In genomic region chr12:54324617-54325441, GRCh38 we compare ENCODE assay signal across 8 cellular contexts. TPM values are rescaled to one million over a fixed set of nuclear protein-coding genes. Genes with fewer than 3 reads are reported as not detected.
A peak's percentile ranks its signal among the peaks of the same experiment; 100 is the strongest.
DNase-seq lines count a peak whose midpoint lies in the region; ATAC-seq and TF ChIP-seq lines count a peak whose summit lies in the region.

TSS of gene COPZ1 (plus strand) at chr12:54325131. CDS start at chr12:54325164, 33 bp downstream.

- peaks cover 48% of the 10 kb centered on the region for H3K79me2 ChIP-seq in SK-N-SH (ENCODE audit: insufficient read depth)

- no peaks in the 10 kb centered on the region for H3K9me2 ChIP-seq in SK-N-SH

- POLR2A ChIA-PET in SK-N-SH (lab: Yijun Ruan, JAX) = interaction anchor here (0.7 to 1.9 kb wide), 8 partner anchors 10 to 106 kb away, joined by 3 to 12 read pairs (median 4); partner anchors contain the start of genes CBX5 and HNRNPA1

- TF ChIP-seq CTCF in GM10266 (IDR thresholded peaks at IDR 0.05; ENCODE audit: control insufficient read depth, insufficient read depth, low read depth, missing control alignments) = peak; percentile 86
- peak; percentile 84 for TF ChIP-seq CTCF in SK-N-SH (IDR thresholded peaks at IDR 0.05)
- TF ChIP-seq CTCF in suprapubic skin (IDR thresholded peaks at IDR 0.05) = peak; percentile 59 to 74

- H3K4me1 ChIP-seq in SK-N-SH (ENCODE audit: control insufficient read depth in 1 of 2, insufficient read depth in 2 of 2, low read depth in 1 of 2, low read length in 1 of 2) (peaks cover 0 to 9% of the 10 kb centered on the region in 2 experiments; a peak in 2 of 4 replicates), suprapubic skin (peaks cover 31% of the 10 kb centered on the region)

- H3K27me3 ChIP-seq in SK-N-SH (ENCODE audit: insufficient read depth) (no peaks in the 10 kb centered on the region), suprapubic skin (no peaks in the 10 kb centered on the region)

- peak within 1 kb of the TSS; percentile 99 for H2AFZ ChIP-seq in SK-N-SH (ENCODE audit: low read depth)

- peak within 1 kb of the TSS; percentile 75 for H3K4me2 ChIP-seq in SK-N-SH

- H3K27ac ChIP-seq in SK-N-SH (ENCODE audit: low read depth in 2 of 2, low read length in 1 of 2) (peak within 1 kb of the TSS; percentile 77 to 81), suprapubic skin (peak within 1 kb of the TSS; percentile 91)

- H3K36me3 ChIP-seq in SK-N-SH (replicated peaks in 1 of 2; ENCODE audit: control insufficient read depth in 1 of 2, insufficient read depth in 2 of 2, low read length in 1 of 2) (peaks cover 4% of the 10 kb centered on the region in 2 experiments), suprapubic skin (peaks cover 7% of the 10 kb centered on the region)

- DNase-seq in GM10266 (ENCODE audit: extremely low spot score) = peak; percentile 88
- DNase-seq in NCI-H1048 (lab: John Stamatoyannopoulos, UW) = peak; percentile 97
- peak; percentile 90 for DNase-seq in SK-N-SH
- DNase-seq in activated naive CD4-positive, alpha-beta T cell treated with anti-CD3 and anti-CD28 coated beads, Interleukin-2, amount 50 U/mL, for 16 hours = peak; percentile 91
- peak; percentile 99 for DNase-seq in globus pallidus (ENCODE audit: low spot score)
- DNase-seq in nucleus accumbens (lab: John Stamatoyannopoulos, UW) = peak; percentile 75 to 100 (median 95)
- DNase-seq in suprapubic skin (ENCODE audit: low spot score in 2 of 2) = peak; percentile 98

- 5% methylated on average over 34 of the region's 34 CpGs for WGBS in SK-N-SH (ENCODE audit: low lambda C conversion rate)
- WGBS in suprapubic skin = 3% methylated on average over 29 of the region's 34 CpGs

- peak; percentile 80 for TF ChIP-seq RAD21 in SK-N-SH (IDR thresholded peaks at IDR 0.05; ENCODE audit: low read length)

- H3K9ac ChIP-seq in SK-N-SH = peak within 1 kb of the TSS; percentile 97

- peak within 1 kb of the TSS; percentile 68 to 86 for H3K4me3 ChIP-seq in SK-N-SH (ENCODE audit: low read depth in 2 of 2, low read length in 1 of 2)
- H3K4me3 ChIP-seq in suprapubic skin = peak within 1 kb of the TSS; percentile 84

- H3K9me3 ChIP-seq in SK-N-SH (no peaks in the 10 kb centered on the region), suprapubic skin (no peaks in the 10 kb centered on the region)

- 0 out of 4 replicates have a peak, but pooled peaks of 1 of the 2 experiments have one; percentile 35 for TF ChIP-seq EP300 in SK-N-SH (IDR thresholded peaks at IDR 0.05; ENCODE audit: borderline replicate concordance in 1 of 2, low read depth in 1 of 2, low read length in 1 of 2)
- TF ChIP-seq EP300 in suprapubic skin (IDR thresholded peaks at IDR 0.05) = no peak

- TF ChIP-seq POLR2A in suprapubic skin (IDR thresholded peaks at IDR 0.05) = peak in 1 of 2 donors; percentile 74

- peak; percentile 98 for ATAC-seq in HG02588 (IDR thresholded peaks at IDR 0.05; ENCODE audit: unreplicated experiment)

- CTCF ChIA-PET in SK-N-SH (lab: Yijun Ruan, JAX) = interaction anchor here (0.6 to 16.1 kb wide), 40 partner anchors 11 to 579 kb away, joined by 3 to 266 read pairs (median 5); partner anchors contain the start of genes CBX5, HNRNPA1, HOXC10 and NFE2

- no peaks in the 10 kb centered on the region for H4K20me1 ChIP-seq in SK-N-SH (ENCODE audit: insufficient read depth)

- H3F3A ChIP-seq in SK-N-SH (replicated peaks; ENCODE audit: insufficient read depth) = peaks cover 3% of the 10 kb centered on the region

TF ChIP-seq in SK-N-SH, 30 proteins besides CTCF, POLR2A, EP300 and RAD21 (continues in another document):
- TF ChIP-seq FOSL2 (IDR thresholded peaks at IDR 0.05; ENCODE audit: borderline replicate concordance, low read depth) (no peak), FOXM1 (IDR thresholded peaks at IDR 0.05; ENCODE audit: low read depth) (no peak), YY1 (IDR thresholded peaks at IDR 0.05; ENCODE audit: low read depth) (peak; percentile 94), FOXJ3 (CRISPR knock-in tag; IDR thresholded peaks at IDR 0.05) (no peak), ELF1 (IDR thresholded peaks at IDR 0.05) (peak; percentile 88), TAF1 (IDR thresholded peaks at IDR 0.05; ENCODE audit: borderline replicate concordance, low read depth, low read length) (peak; percentile 91), TEAD4 (IDR thresholded peaks at IDR 0.05; ENCODE audit: borderline replicate concordance, insufficient read depth) (no peak), ZBTB33 (IDR thresholded peaks at IDR 0.05; ENCODE audit: borderline replicate concordance, low read depth) (no peak), REST (IDR thresholded peaks at IDR 0.05; ENCODE audit: low read depth, low read length) (peak; percentile 55; the same call in 1 of the 2 replicates), TCF12 (IDR thresholded peaks at IDR 0.05) (0 out of 2 replicates have a peak, but pooled peaks have one; percentile 11), EZH2phosphoT487 (IDR thresholded peaks at IDR 0.05; ENCODE audit: borderline replicate concordance, low read depth) (no peak), POLR2AphosphoS5 (IDR thresholded peaks at IDR 0.05; ENCODE audit: low read depth, low read length) (peak; percentile 82), JUND (IDR thresholded peaks at IDR 0.05) (no peak), NFIC (IDR thresholded peaks at IDR 0.05; ENCODE audit: borderline replicate concordance) (no peak), RXRA (IDR thresholded peaks at IDR 0.05; ENCODE audit: borderline replicate concordance, low read depth) (no peak), MXI1 (IDR thresholded peaks at IDR 0.05; ENCODE audit: low read depth, low read length) (peak; percentile 76)
- TF ChIP-seq, protein P1, sequence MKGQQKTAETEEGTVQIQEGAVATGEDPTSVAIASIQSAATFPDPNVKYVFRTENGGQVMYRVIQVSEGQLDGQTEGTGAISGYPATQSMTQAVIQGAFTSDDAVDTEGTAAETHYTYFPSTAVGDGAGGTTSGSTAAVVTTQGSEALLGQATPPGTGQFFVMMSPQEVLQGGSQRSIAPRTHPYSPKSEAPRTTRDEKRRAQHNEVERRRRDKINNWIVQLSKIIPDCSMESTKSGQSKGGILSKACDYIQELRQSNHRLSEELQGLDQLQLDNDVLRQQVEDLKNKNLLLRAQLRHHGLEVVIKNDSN (IDR thresholded peaks at IDR 0.05; ENCODE audit: borderline replicate concordance, low read depth) = peak; percentile 90
- TF ChIP-seq, protein P2, sequence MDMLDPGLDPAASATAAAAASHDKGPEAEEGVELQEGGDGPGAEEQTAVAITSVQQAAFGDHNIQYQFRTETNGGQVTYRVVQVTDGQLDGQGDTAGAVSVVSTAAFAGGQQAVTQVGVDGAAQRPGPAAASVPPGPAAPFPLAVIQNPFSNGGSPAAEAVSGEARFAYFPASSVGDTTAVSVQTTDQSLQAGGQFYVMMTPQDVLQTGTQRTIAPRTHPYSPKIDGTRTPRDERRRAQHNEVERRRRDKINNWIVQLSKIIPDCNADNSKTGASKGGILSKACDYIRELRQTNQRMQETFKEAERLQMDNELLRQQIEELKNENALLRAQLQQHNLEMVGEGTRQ (IDR thresholded peaks at IDR 0.05; ENCODE audit: borderline replicate concordance, low read depth, low read length) = no peak

RNA-seq across cellular contexts. Expression of gene COPZ1, which starts in this region (rescaled TPM):
- polyA plus RNA-seq in SK-N-SH (2012; rRNA removed) = 111 and 156 TPM in 2 replicates
- polyA plus RNA-seq in SK-N-SH (2012; cell fraction: cytosol; rRNA removed) = 143 and 154 TPM in 2 replicates
- 31.4 and 71.4 TPM in 2 replicates for polyA plus RNA-seq in SK-N-SH (2012; cell fraction: nucleus; rRNA removed)
- total RNA-seq in suprapubic skin = 10 to 100 TPM; 70.9 to 89.0 (median 77.6) TPM

Comparison
In these comparisons a context has a peak if more than half of its experiments do, and no peak if none do; other contexts are left out.
1. Peak in every context shown above with its lines: DNase-seq, ATAC-seq, H3K4me3 ChIP-seq and H3K27ac ChIP-seq.